In the genomic region with DNA sequence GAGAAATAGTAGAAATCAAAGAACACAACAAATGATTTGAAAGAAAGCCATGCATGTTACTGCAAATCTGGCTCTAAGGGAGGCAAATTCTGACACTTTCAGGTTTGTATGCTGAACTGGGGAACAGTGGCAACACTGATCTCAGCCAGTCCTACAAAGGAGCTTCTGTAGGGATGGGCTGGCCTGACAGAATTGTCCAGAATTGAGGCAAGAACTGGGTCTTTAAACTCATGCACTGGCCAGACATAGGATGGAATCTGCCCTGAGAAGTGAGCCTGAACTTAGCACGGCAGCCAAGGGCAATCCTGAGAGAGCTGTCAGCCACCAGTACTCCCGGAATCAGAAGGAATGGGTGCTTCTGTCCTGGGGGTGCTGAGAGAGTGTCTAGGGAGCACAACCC, we compare ENCODE assay signal across 31 cellular contexts.
"Had no signal": no experiment of that assay in that cellular context is flagged by ENCODE, and none has a peak within 500 bp of the region (broad histone marks: within the 10 kb centered on the region; RNA-seq: fewer than 3 reads in every experiment).

No MANE protein-coding gene starts in this region.

- H3K4me2 ChIP-seq: KMS-11, SK-N-SH had no signal

- H3K27me3 Mint-ChIP-seq: activated naive CD4-positive, alpha-beta T cell treated with anti-CD3 and anti-CD28 coated beads, Interleukin-2, amount 50 U/mL, for 24 hours; activated naive CD8-positive, alpha-beta T cell treated with anti-CD3 and anti-CD28 coated beads, Interleukin-2, amount 10 ng/mL, durations not matched to agents 7 days and 5 days; activated T-cell treated with anti-CD3 and anti-CD28 coated beads, Interleukin-2, amount 50 U/mL, for 24 hours; central memory CD8-positive, alpha-beta T cell had no signal

- H3K4me3 Mint-ChIP-seq: activated CD4-positive, alpha-beta T cell treated with anti-CD3 and anti-CD28 coated beads, Interleukin-2, amount 10 ng/mL, durations not matched to agents 24 days and 14 days; activated CD8-positive, alpha-beta T cell treated with anti-CD3 and anti-CD28 coated beads, Interleukin-2, amount 10 ng/mL, durations not matched to agents 7 days and 5 days; activated naive CD4-positive, alpha-beta T cell treated with anti-CD3 and anti-CD28 coated beads, Interleukin-2, amount 50 U/mL, for 24 hours; activated naive CD8-positive, alpha-beta T cell treated with anti-CD3 and anti-CD28 coated beads, Interleukin-2, amount 10 ng/mL, durations not matched to agents 7 days and 5 days; activated T-cell treated with anti-CD3 and anti-CD28 coated beads, Interleukin-2, amount 50 U/mL, for 24 hours; central memory CD8-positive, alpha-beta T cell; T-helper 1 cell treated with Interleukin-12 subunit alpha and Interleukin-12 subunit beta and Interleukin-4 antibody, amounts not matched to agents 30 μg/mL and 1 μg/mL, for 36 hours; T-helper 2 cell treated with Interferon-gamma antibody and Interleukin-4, amounts not matched to agents 5 μg/mL and 100 μg/mL, for 36 hours had no signal

- H3K27ac ChIP-seq: ascending aorta, cardiac muscle cell, KMS-11, Peyer's patch, SJSA1 had no signal

- H3K9me3 ChIP-seq: ascending aorta, Peyer's patch, SJSA1, SK-N-SH had no signal

- DNase-seq: activated CD4-positive, alpha-beta T cell treated with anti-CD3 and anti-CD28 coated beads, Interleukin-2, amount 10 ng/mL, durations not matched to agents 24 days and 14 days; activated CD4-positive, alpha-beta T cell treated with anti-CD3 and anti-CD28 coated beads, Interleukin-2, amount 50 U/mL, for 48 hours; activated CD8-positive, alpha-beta T cell treated with anti-CD3 and anti-CD28 coated beads, Interleukin-2, amount 10 ng/mL, durations not matched to agents 7 days and 5 days; activated gamma-delta T cell; activated naive CD4-positive, alpha-beta T cell treated with Interleukin-2 at 50 U/mL for 16 hours; activated naive CD8-positive, alpha-beta T cell treated with anti-CD3 and anti-CD28 coated beads, Interleukin-2, amount 10 ng/mL, durations not matched to agents 7 days and 5 days; activated T-cell treated with anti-CD3 and anti-CD28 coated beads, Interleukin-2, amount 50 U/mL, for 24 hours; MM.1S; MV-4-11; NCI-H1092; NCI-H146; NCI-H187; NCI-H2029 treated with DMSO at 0.1 percent for 48 hours; NCI-H2107; NCI-H2171; NCI-H526; NCI-H748 treated with DMSO at 0.1 percent for 48 hours; NK-92 treated with Interleukin-12 subunit alpha and Interleukin-12 subunit beta, amount 100 ng/mL, for 24 hours; Peyer's patch; RPMI8226; SHP77 treated with DMSO at 0.1 percent for 48 hours; SK-N-SH had no signal

- H3K9ac ChIP-seq: KMS-11, SK-N-SH had no signal

- H3K4me1 ChIP-seq: ascending aorta, Peyer's patch, SJSA1 had no signal

- H3K27ac Mint-ChIP-seq: activated CD4-positive, alpha-beta T cell treated with anti-CD3 and anti-CD28 coated beads, Interleukin-2, amount 10 ng/mL, durations not matched to agents 24 days and 14 days; activated CD8-positive, alpha-beta T cell treated with anti-CD3 and anti-CD28 coated beads, Interleukin-2, amount 10 ng/mL, durations not matched to agents 7 days and 5 days; activated naive CD4-positive, alpha-beta T cell treated with anti-CD3 and anti-CD28 coated beads, Interleukin-2, amount 50 U/mL, for 24 hours; activated naive CD8-positive, alpha-beta T cell treated with anti-CD3 and anti-CD28 coated beads, Interleukin-2, amount 10 ng/mL, durations not matched to agents 7 days and 5 days; activated T-cell treated with anti-CD3 and anti-CD28 coated beads, Interleukin-2, amount 50 U/mL, for 24 hours; activated T-helper 2 cell treated with anti-CD3 and anti-CD28 coated beads, Interferon-gamma antibody, Interleukin-2, Interleukin-4, amounts not matched to agents 10 μg/mL and 5 μg/mL and 100 μg/mL, durations not matched to agents 14 hours and 24 hours and 36 hours; T-helper 1 cell treated with Interleukin-12 subunit alpha and Interleukin-12 subunit beta and Interleukin-4 antibody, amounts not matched to agents 30 μg/mL and 1 μg/mL, for 36 hours; T-helper 2 cell treated with Interferon-gamma antibody and Interleukin-4, amounts not matched to agents 5 μg/mL and 100 μg/mL, for 36 hours had no signal

- H3K4me3 ChIP-seq: ascending aorta, cardiac muscle cell, Peyer's patch, SJSA1 had no signal

- H3K9me3 Mint-ChIP-seq: activated CD4-positive, alpha-beta T cell treated with anti-CD3 and anti-CD28 coated beads, Interleukin-2, amount 10 ng/mL, durations not matched to agents 24 days and 14 days; activated naive CD4-positive, alpha-beta T cell treated with anti-CD3 and anti-CD28 coated beads, Interleukin-2, amount 50 U/mL, for 24 hours; activated naive CD8-positive, alpha-beta T cell treated with anti-CD3 and anti-CD28 coated beads, Interleukin-2, amount 10 ng/mL, durations not matched to agents 7 days and 5 days; activated T-cell treated with anti-CD3 and anti-CD28 coated beads, Interleukin-2, amount 50 U/mL, for 24 hours; activated T-helper 2 cell treated with anti-CD3 and anti-CD28 coated beads, Interferon-gamma antibody, Interleukin-2, Interleukin-4, amounts not matched to agents 10 μg/mL and 5 μg/mL and 100 μg/mL, durations not matched to agents 14 hours and 24 hours and 36 hours; central memory CD8-positive, alpha-beta T cell; T-helper 1 cell treated with Interleukin-12 subunit alpha and Interleukin-12 subunit beta and Interleukin-4 antibody, amounts not matched to agents 30 μg/mL and 1 μg/mL, for 36 hours; T-helper 2 cell treated with Interferon-gamma antibody and Interleukin-4, amounts not matched to agents 5 μg/mL and 100 μg/mL, for 36 hours had no signal

- H3K9me2 ChIP-seq: SK-N-SH had no signal

- ATAC-seq: activated CD8-positive, alpha-beta T cell treated with anti-CD3 and anti-CD28 coated beads, Interleukin-2, amount 10 ng/mL, durations not matched to agents 7 days and 5 days had no signal

- H3K36me3 ChIP-seq: ascending aorta, cardiac muscle cell, Peyer's patch, SJSA1 had no signal

- H3K4me1 Mint-ChIP-seq: activated CD4-positive, alpha-beta T cell treated with anti-CD3 and anti-CD28 coated beads, Interleukin-2, amount 10 ng/mL, durations not matched to agents 24 days and 14 days; activated naive CD4-positive, alpha-beta T cell treated with anti-CD3 and anti-CD28 coated beads, Interleukin-2, amount 50 U/mL, for 24 hours; activated naive CD8-positive, alpha-beta T cell treated with anti-CD3 and anti-CD28 coated beads, Interleukin-2, amount 10 ng/mL, durations not matched to agents 7 days and 5 days; central memory CD8-positive, alpha-beta T cell had no signal

- H3K27me3 ChIP-seq: ascending aorta, cardiac muscle cell, Peyer's patch, SJSA1 had no signal
